12 cellular contexts compared by ENCODE assay signal in the genomic region with DNA sequence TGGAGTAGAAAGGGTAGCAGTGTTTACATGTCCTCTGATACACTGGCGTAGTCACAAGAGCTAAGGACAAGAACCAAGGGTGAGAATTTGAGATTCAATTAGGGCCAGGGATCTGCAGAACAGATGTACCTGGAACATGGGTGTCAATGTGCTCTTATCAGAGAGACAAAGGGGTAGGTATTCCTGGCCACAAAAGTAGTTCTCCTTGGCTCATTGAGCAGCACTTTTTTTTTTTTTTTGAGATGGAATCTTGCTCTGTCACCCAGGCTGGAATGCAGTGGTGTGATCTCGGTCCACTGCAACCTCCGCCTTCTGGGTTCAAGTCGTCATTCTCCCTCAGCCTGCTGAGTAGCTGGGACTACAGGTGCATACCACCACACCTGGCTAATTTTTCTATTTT. TPM values are rescaled to one million over a fixed set of nuclear protein-coding genes. Genes with fewer than 3 reads are reported as not detected.
DNase-seq lines count a peak whose midpoint lies in the region; ATAC-seq and TF ChIP-seq lines count a peak whose summit lies in the region.
"Not testable (repeated sequence)": the region's sequence is repeated elsewhere in the genome, so short reads cannot be mapped to it uniquely, and the experiment has no call there.
"Had no signal": no experiment of that assay in that cellular context is flagged by ENCODE, and none has a peak within 500 bp of the region (broad histone marks: within the 10 kb centered on the region; RNA-seq: fewer than 3 reads in every experiment).

No MANE protein-coding gene starts in this region.

- H3K9me3 ChIP-seq in A673 (ENCODE audit: low read depth, low read length, poor library complexity, severe bottlenecking); HUES6 (ENCODE audit: control insufficient read depth, insufficient read depth, low read depth, low read length); iPS-20b (ENCODE audit: insufficient read depth, low read depth, low read length): not testable (repeated sequence)

- H3K36me3 ChIP-seq in A673 (ENCODE audit: insufficient read depth, low read length, poor library complexity, severe bottlenecking); HUES6 (ENCODE audit: control insufficient read depth, insufficient read depth, low read length); iPS-20b (ENCODE audit: insufficient read depth, low read depth, low read length); mesendoderm (ENCODE audit: control insufficient read depth, insufficient read depth, low read length): not testable (repeated sequence)

- not testable (repeated sequence) for TF ChIP-seq CTCF in A673 (conservative IDR thresholded peaks at IDR 0.05; ENCODE audit: low read depth, low read length); WTC11 (IDR thresholded peaks at IDR 0.05); progenitor cell of endocrine pancreas (IDR thresholded peaks at IDR 0.05; ENCODE audit: unreplicated experiment)

- H3K27me3 Mint-ChIP-seq in WTC11 (ENCODE audit: low read depth); progenitor cell of endocrine pancreas: not testable (repeated sequence)

- H3K4me1 Mint-ChIP-seq in WTC11 (peaks cover 47% of the 10 kb centered on the region), progenitor cell of endocrine pancreas (ENCODE audit: low read depth) (peaks cover 26% of the 10 kb centered on the region)

- H2AK5ac ChIP-seq in mesendoderm (ENCODE audit: low read length), result not testable (repeated sequence)

- no CpG with 5 or more reads among the region's 4 CpGs for WGBS in mesendoderm (ENCODE audit: extremely low coverage, insufficient coverage, low lambda C conversion rate)

- H3K9me3 Mint-ChIP-seq in WTC11; progenitor cell of endocrine pancreas (ENCODE audit: low read depth): not testable (repeated sequence)

- not testable (repeated sequence) for H3K79me2 ChIP-seq in mesendoderm (ENCODE audit: control insufficient read depth, insufficient read depth, low read length)

- peak; percentile 45 for ATAC-seq in WTC11

- not testable (repeated sequence) for H3K36me3 Mint-ChIP-seq in WTC11; progenitor cell of endocrine pancreas (ENCODE audit: insufficient read depth)

- H3K4me3 ChIP-seq in A673 (ENCODE audit: low read depth, low read length, poor library complexity, severe bottlenecking); mesendoderm (ENCODE audit: low read length): not testable (repeated sequence)
- peak overlapping the region; percentile 34; the same call in 1 of the 2 replicates for H3K4me3 ChIP-seq in HUES6 (ENCODE audit: low read depth, low read length)
- peak overlapping the region; percentile 49; the same call in 1 of the 2 replicates for H3K4me3 ChIP-seq in iPS-20b (ENCODE audit: low read length)

- peak overlapping the region; percentile 5 for H3K4ac ChIP-seq in mesendoderm (ENCODE audit: low read depth, low read length)

- CTCF ChIA-PET in A673 (lab: Charles Lee) (interaction anchor here (0.5 to 1.4 kb wide), 3 partner anchors 27 to 46 kb away, joined by 3 to 8 read pairs (median 4); no protein-coding TSS in a partner anchor), WTC11 (lab: Charles Lee) (interaction anchor here (0.8 to 2.9 kb wide), 11 partner anchors 10 to 139 kb away, joined by 3 to 15 read pairs (median 8); a partner anchor contains a TSS)

- H3K4me3 Mint-ChIP-seq in WTC11, result peak overlapping the region; percentile 41
- H3K4me3 Mint-ChIP-seq in progenitor cell of endocrine pancreas (ENCODE audit: low read depth), result not testable (repeated sequence)

- peak overlapping the region; percentile 28 for H2BK120ac ChIP-seq in mesendoderm (ENCODE audit: low read depth, low read length)

- H2BK15ac ChIP-seq in mesendoderm (replicated peaks; ENCODE audit: low read depth), result not testable (repeated sequence)

- intact Hi-C loops in A673 (cut with micrococcal nuclease; ENCODE audit: unreplicated experiment), result not testable (repeated sequence)

- H3K27me3 ChIP-seq in A673 (replicated peaks; ENCODE audit: insufficient read depth, low read depth, low read length, poor library complexity); HUES6 (ENCODE audit: control insufficient read depth, insufficient read depth, low read length); iPS-20b (ENCODE audit: insufficient read depth, low read length); mesendoderm (ENCODE audit: insufficient read depth, low read length, poor library complexity): not testable (repeated sequence)

- not testable (repeated sequence) for H3K79me1 ChIP-seq in mesendoderm (ENCODE audit: low read length)

- H3K27ac Mint-ChIP-seq in WTC11 (peak overlapping the region; percentile 100), progenitor cell of endocrine pancreas (peak overlapping the region; percentile 18)

- H3K56ac ChIP-seq in mesendoderm (ENCODE audit: low read length), result peak overlapping the region; percentile 75

- POLR2A ChIA-PET in A673 (lab: Charles Lee; ENCODE audit: low non-redundant PET), result interaction anchor here (0.6 kb wide), 1 partner anchor 12 kb away, joined by 3 read pairs; no protein-coding TSS in a partner anchor
- POLR2A ChIA-PET in WTC11 (lab: Charles Lee), result interaction anchor here (0.7 to 2.5 kb wide), 4 partner anchors 11 to 117 kb away, joined by 4 to 9 read pairs (median 6); a partner anchor contains a TSS

- H3K23ac ChIP-seq in mesendoderm (ENCODE audit: low read length), result not testable (repeated sequence)

- DNase-seq in A673 (ENCODE audit: low spot score); WTC11 (ENCODE audit: low spot score); progenitor cell of endocrine pancreas (ENCODE audit: low spot score, unreplicated experiment): not testable (repeated sequence)
- DNase-seq in ELF-1 (ENCODE audit: low read depth, low spot score), result peak; percentile 41
- DNase-seq in glomerular visceral epithelial cell (ENCODE audit: extremely low spot score), result peak; percentile 8
- peak; percentile 93 for DNase-seq in mesendoderm

- H3K4me1 ChIP-seq in A673 (ENCODE audit: insufficient read depth, low read length, poor library complexity, severe bottlenecking) (peaks cover 20% of the 10 kb centered on the region), HUES6 (ENCODE audit: control insufficient read depth, insufficient read depth, low read length) (peaks cover 40% of the 10 kb centered on the region), iPS-20b (ENCODE audit: insufficient read depth, low read length) (peaks cover 19% of the 10 kb centered on the region; the same call in 1 of the 2 replicates)
- not testable (repeated sequence) for H3K4me1 ChIP-seq in mesendoderm (ENCODE audit: control insufficient read depth, low read depth, low read length)

- H3K9ac ChIP-seq in HUES6 (ENCODE audit: low read length) (peak overlapping the region; percentile 90), iPS-20b (ENCODE audit: low read depth, low read length) (peak overlapping the region; percentile 84)
- H3K9ac ChIP-seq in mesendoderm (ENCODE audit: low read length), result not testable (repeated sequence)

- BruUV-seq in A673 (replicated peaks; lab: Mats Ljungman, UMichigan), result not testable (repeated sequence)

- peak overlapping the region; percentile 53 for H3K18ac ChIP-seq in mesendoderm (ENCODE audit: low read length)

- peak overlapping the region; percentile 81 for H3K27ac ChIP-seq in A673 (ENCODE audit: low read depth, low read length, poor library complexity, severe bottlenecking)
- peak overlapping the region; percentile 99 for H3K27ac ChIP-seq in HUES6 (ENCODE audit: low read depth, low read length)
- H3K27ac ChIP-seq in iPS-20b (ENCODE audit: low read length), result peak overlapping the region; percentile 100
- peak overlapping the region; percentile 94 for H3K27ac ChIP-seq in mesendoderm (ENCODE audit: low read depth, low read length)

- H4K5ac ChIP-seq in mesendoderm (ENCODE audit: low read length), result not testable (repeated sequence)

- not testable (repeated sequence) for H4K8ac ChIP-seq in mesendoderm (ENCODE audit: low read depth, low read length)

- H2BK5ac ChIP-seq in mesendoderm (ENCODE audit: low read length), result peak overlapping the region; percentile 82

- not testable (repeated sequence) for H3K4me2 ChIP-seq in mesendoderm (ENCODE audit: low read length)

TF ChIP-seq in WTC11, 78 proteins besides CTCF, POLR2A, EP300 and RAD21:
- TF ChIP-seq TEAD4 (CRISPR knock-in tag; IDR thresholded peaks at IDR 0.05), result 0 out of 2 replicates have a peak, but pooled peaks have one; percentile 62
TF ChIP-seq in WTC11: peak in this region for 1; not testable (repeated sequence) for 77.

RNA-seq across cellular contexts. Expression of a gene that starts 29.7 kb away (rescaled TPM):
- 23.0 and 30.2 TPM in 2 replicates for total RNA-seq in A673 (2021)
- total RNA-seq in WTC11 (2021), result 717 to 819 TPM (median 816 TPM) in 3 replicates
- 1,217 TPM for polyA plus RNA-seq in mesendoderm (2013, experiment 1 of 2)
- 1,204 TPM for polyA plus RNA-seq in mesendoderm (2013, experiment 2 of 2)
- total RNA-seq in progenitor cell of endocrine pancreas, result 21.7 and 34.8 TPM in 2 replicates
- total RNA-seq: PC-3 had no signal

RNA-seq across cellular contexts. Expression of a gene that starts 33.6 kb away (rescaled TPM):
- total RNA-seq in A673 (2021), result 0.09 and 0.20 TPM in 2 replicates
- total RNA-seq in WTC11 (2021), result 24.4 to 28.8 TPM (median 26.7 TPM) in 3 replicates
- polyA plus RNA-seq in mesendoderm (2013, experiment 1 of 2), result 10.5 TPM
- polyA plus RNA-seq in mesendoderm (2013, experiment 2 of 2), result 9.8 TPM
- total RNA-seq in progenitor cell of endocrine pancreas, result 14.5 and 18.6 TPM in 2 replicates
- total RNA-seq: Daoy, NCI-H460, PC-3 had no signal
- polyA plus RNA-seq: BJ had no signal

Comparison
In these comparisons a context has a peak if more than half of its experiments do, and no peak if none do; other contexts are left out.
1. RNA of a gene that starts 29.7 kb away (total RNA-seq): 717 to 819 TPM in WTC11; 23.0 to 30.2 TPM in A673 and 21.7 to 34.8 TPM in progenitor cell of endocrine pancreas; every median in the first group is over 10 times any median in the second.
2. RNA of a gene that starts 33.6 kb away (total RNA-seq): 24.4 to 28.8 TPM in WTC11 and 14.5 to 18.6 TPM in progenitor cell of endocrine pancreas; 0.09 to 0.20 TPM in A673; every median in the first group is over 10 times any median in the second.
3. Peak in every context shown above with its lines, with median percentiles within 50 percentile points of each other: H3K27ac ChIP-seq.